In genomic region chr11:118792642-118793124, GRCh38 we compare ENCODE assay signal across 8 cellular contexts.
A peak's percentile ranks its signal among the peaks of the same experiment; 100 is the strongest.
DNase-seq lines count a peak whose midpoint lies in the region; ATAC-seq and TF ChIP-seq lines count a peak whose summit lies in the region.

No MANE protein-coding gene starts in this region.

- ATAC-seq in HG02623 (IDR thresholded peaks at IDR 0.05; ENCODE audit: unreplicated experiment): peak; percentile 61

- TF ChIP-seq POLR2A in GM15510 (IDR thresholded peaks at IDR 0.05; ENCODE audit: borderline replicate concordance, extremely low read depth, insufficient read length): peak; percentile 76

- no peaks in the 10 kb centered on the region for H3K27me3 ChIP-seq in layer of hippocampus (ENCODE audit: control insufficient read depth, insufficient read depth, low read length)

- DNase-seq in NCI-H2196 (lab: John Stamatoyannopoulos, UW; ENCODE audit: unreplicated experiment): peak; percentile 58
- DNase-seq in activated CD4-positive, alpha-beta T cell treated with anti-CD3 and anti-CD28 coated beads for 48 hours: peak; percentile 78
- DNase-seq in dedifferentiated amniotic fluid mesenchymal stem cell (ENCODE audit: extremely low spot score): peak; percentile 89
- peak; percentile 13 to 24 for DNase-seq in stimulated activated CD4-positive, alpha-beta T cell treated with anti-CD3 and anti-CD28 coated beads, Interleukin-1b, Interleukin-23, amount 100 ng/mL, for 1 hour (ENCODE audit: low read depth in 2 of 2)
- no peak for DNase-seq in NCI-H2171 (lab: John Stamatoyannopoulos, UW)

- H3K27ac ChIP-seq in layer of hippocampus (ENCODE audit: low read depth, low read length): peak overlapping the region; percentile 97
